ENCODE assay signal across 10 cellular contexts in genomic region chr16:82671743-82672142, GRCh38. TPM values are rescaled to one million over a fixed set of nuclear protein-coding genes. Genes with fewer than 3 reads are reported as not detected.
DNase-seq lines count a peak whose midpoint lies in the region; ATAC-seq and TF ChIP-seq lines count a peak whose summit lies in the region.
"Had no signal": no experiment of that assay in that cellular context is flagged by ENCODE, and none has a peak within 500 bp of the region (broad histone marks: within the 10 kb centered on the region; RNA-seq: fewer than 3 reads in every experiment).

No MANE protein-coding gene starts in this region.

- no peaks in the 10 kb centered on the region for H3K9me3 ChIP-seq in lower lobe of right lung
- H3K9me3 ChIP-seq: right lobe of liver had no signal

- H3K4me3 ChIP-seq in KMS-11 (IDR thresholded peaks at IDR 0.05; ENCODE audit: insufficient read depth, low read depth, low read length) (no peak overlapping the region), lower lobe of right lung (no peak overlapping the region)
- H3K4me3 ChIP-seq: right lobe of liver had no signal

- peak; percentile 62 for TF ChIP-seq CTCF in KMS-11 (conservative IDR thresholded peaks at IDR 0.05; ENCODE audit: low read depth, low read length)
- TF ChIP-seq CTCF in lower lobe of right lung (IDR thresholded peaks at IDR 0.05), result peak; percentile 14

- no peaks in the 10 kb centered on the region for H3K4me1 ChIP-seq in KMS-11 (ENCODE audit: low read depth, poor library complexity, severe bottlenecking)
- H3K4me1 ChIP-seq in lower lobe of right lung, result no peaks in the 10 kb centered on the region
- H3K4me1 ChIP-seq: right lobe of liver had no signal

- H3K27ac Mint-ChIP-seq in natural killer cell treated with Interleukin-12 subunit alpha and Interleukin-12 subunit beta and Interleukin-15 and Interleukin-18, amount 100 ng/mL, for 72 hours, result no peak overlapping the region

- H3K4me1 Mint-ChIP-seq in natural killer cell treated with Interleukin-12 subunit alpha and Interleukin-12 subunit beta and Interleukin-15 and Interleukin-18, amount 100 ng/mL, for 72 hours (ENCODE audit: low read depth in 2 of 2), result no peaks in the 10 kb centered on the region
- H3K4me1 Mint-ChIP-seq: central memory CD8-positive, alpha-beta T cell had no signal

- H3K27ac ChIP-seq in KMS-11, result no peak overlapping the region
- no peak overlapping the region for H3K27ac ChIP-seq in lower lobe of right lung
- H3K27ac ChIP-seq: right lobe of liver had no signal

- H3K36me3 ChIP-seq in KMS-11 (ENCODE audit: insufficient read depth), result no peaks in the 10 kb centered on the region
- H3K36me3 ChIP-seq in lower lobe of right lung, result no peaks in the 10 kb centered on the region
- H3K36me3 ChIP-seq: right lobe of liver had no signal

- no peak overlapping the region for H3K4me3 Mint-ChIP-seq in natural killer cell treated with Interleukin-12 subunit alpha and Interleukin-12 subunit beta and Interleukin-15 and Interleukin-18, amount 100 ng/mL, for 72 hours
- H3K4me3 Mint-ChIP-seq: central memory CD8-positive, alpha-beta T cell had no signal

- H3K79me2 ChIP-seq in KMS-11 (ENCODE audit: insufficient read depth, low read depth), result no peaks in the 10 kb centered on the region

- H3K36me3 Mint-ChIP-seq in natural killer cell treated with Interleukin-12 subunit alpha and Interleukin-12 subunit beta and Interleukin-15 and Interleukin-18, amount 100 ng/mL, for 72 hours, result no peaks in the 10 kb centered on the region

- intact Hi-C loops in lower lobe of right lung (cut with DNase I), result no loop called here

- no peak for ATAC-seq in lower lobe of right lung
- ATAC-seq in natural killer cell treated with Interleukin-12 subunit alpha and Interleukin-12 subunit beta and Interleukin-15 and Interleukin-18, amount 100 ng/mL, for 72 hours, result no peak
- ATAC-seq in GM19452 (IDR thresholded peaks at IDR 0.05; ENCODE audit: unreplicated experiment), result no peak
- ATAC-seq: right lobe of liver had no signal

- H3K9ac ChIP-seq in KMS-11, result no peak overlapping the region

- H3K27me3 ChIP-seq in KMS-11 (ENCODE audit: insufficient read depth, low read depth) (no peaks in the 10 kb centered on the region), lower lobe of right lung (ENCODE audit: low read depth) (no peaks in the 10 kb centered on the region)
- H3K27me3 ChIP-seq: right lobe of liver had no signal

- no peaks in the 10 kb centered on the region for H4K20me1 ChIP-seq in KMS-11 (ENCODE audit: insufficient read depth)

- H2AFZ ChIP-seq in KMS-11 (ENCODE audit: low read depth), result no peak overlapping the region

- no peak overlapping the region for H3K4me2 ChIP-seq in KMS-11

- DNase-seq in ELR (ENCODE audit: low read depth), result peak; percentile 31
- peak; percentile 24 for DNase-seq in activated effector memory CD4-positive, alpha-beta T cell treated with Interleukin-2 at 50 U/mL for 16 hours
- DNase-seq in lower lobe of right lung, result no peak
- DNase-seq in NCI-H1436 treated with DMSO at 0.1 percent for 48 hours (lab: John Stamatoyannopoulos, UW), result no peak
- no peak for DNase-seq in natural killer cell treated with Interleukin-12 subunit alpha and Interleukin-12 subunit beta and Interleukin-15 and Interleukin-18, amount 100 ng/mL, for 72 hours (ENCODE audit: low spot score)
- DNase-seq: right lobe of liver had no signal

- H3K9me3 Mint-ChIP-seq in natural killer cell treated with Interleukin-12 subunit alpha and Interleukin-12 subunit beta and Interleukin-15 and Interleukin-18, amount 100 ng/mL, for 72 hours, result no peaks in the 10 kb centered on the region
- H3K9me3 Mint-ChIP-seq: central memory CD8-positive, alpha-beta T cell had no signal

- H3K27me3 Mint-ChIP-seq in natural killer cell treated with Interleukin-12 subunit alpha and Interleukin-12 subunit beta and Interleukin-15 and Interleukin-18, amount 100 ng/mL, for 72 hours, result peaks cover 5 to 9% of the 10 kb centered on the region in 2 donors
- H3K27me3 Mint-ChIP-seq: central memory CD8-positive, alpha-beta T cell had no signal

RNA-seq across cellular contexts. Expression of gene CDH13, which starts 45.0 kb away (rescaled TPM):
- 14.3 TPM for total RNA-seq in lower lobe of right lung
- not detected for total RNA-seq in natural killer cell treated with Interleukin-12 subunit alpha and Interleukin-12 subunit beta and Interleukin-15 and Interleukin-18, amount 100 ng/mL, for 72 hours
- total RNA-seq: T-helper 2 cell treated with Interferon-gamma antibody and Interleukin-4, amounts not matched to agents 100 ng/mL and 5 ng/mL, for 36 hours had no signal

Comparison
In these comparisons a context has a peak if more than half of its experiments do, and no peak if none do; other contexts are left out.
1. DNase-seq: peak in ELR (single experiment) and activated effector memory CD4-positive, alpha-beta T cell treated with Interleukin-2 at 50 U/mL for 16 hours (single experiment); none in lower lobe of right lung (single experiment), NCI-H1436 treated with DMSO at 0.1 percent for 48 hours (single experiment) and natural killer cell treated with Interleukin-12 subunit alpha and Interleukin-12 subunit beta and Interleukin-15 and Interleukin-18, amount 100 ng/mL, for 72 hours (single experiment).
2. RNA of gene CDH13, which starts 45.0 kb away (total RNA-seq): 14.3 TPM in lower lobe of right lung (single experiment); not detected in natural killer cell treated with Interleukin-12 subunit alpha and Interleukin-12 subunit beta and Interleukin-15 and Interleukin-18, amount 100 ng/mL, for 72 hours; every median in the first group is over 10 times any median in the second.